In the genomic region with DNA sequence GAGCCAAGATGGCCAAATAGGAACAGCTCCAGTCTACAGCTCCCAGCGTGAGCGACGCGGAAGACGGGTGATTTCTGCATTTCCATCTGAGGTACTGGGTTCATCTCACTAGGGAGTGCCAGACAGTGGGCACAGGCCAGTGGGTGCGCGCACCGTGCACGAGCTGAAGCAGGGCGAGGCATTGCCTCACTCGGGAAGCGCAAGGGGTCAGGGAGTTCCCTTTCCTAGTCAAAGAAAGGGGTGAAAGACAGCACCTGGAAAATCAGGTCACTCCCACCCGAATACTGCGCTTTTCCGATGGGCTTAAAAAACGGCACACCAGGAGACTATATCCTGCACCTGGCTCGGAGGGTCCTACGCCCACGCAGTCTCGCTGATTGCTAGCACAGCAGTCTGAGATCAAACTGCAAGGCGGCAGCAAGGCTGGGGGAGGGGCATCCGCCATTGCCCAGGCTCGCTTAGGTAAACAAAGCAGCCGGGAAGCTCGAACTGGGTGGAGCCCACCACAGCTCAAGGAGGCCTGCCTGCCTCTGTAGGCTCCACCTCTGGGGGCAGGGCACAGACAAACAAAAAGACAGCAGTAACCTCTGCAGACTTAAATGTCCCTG, we compare ENCODE assay signal across 2 cellular contexts.
TF ChIP-seq lines count a peak whose summit lies in the region.

No MANE protein-coding gene starts in this region.

TF ChIP-seq in HEK293, 187 proteins besides CTCF, POLR2A, EP300 and RAD21:
- TF ChIP-seq YY1 (tag by site-specific recombination; IDR thresholded peaks at IDR 0.05) (0 out of 2 replicates have a peak, but pooled peaks have one; percentile 20), ZNF561 (tag by site-specific recombination; IDR thresholded peaks at IDR 0.05; ENCODE audit: borderline replicate concordance) (0 out of 2 replicates have a peak, but pooled peaks have one; percentile 18), ZNF341 (tag by site-specific recombination; IDR thresholded peaks at IDR 0.05; ENCODE audit: low read depth) (peak; percentile 41; the same call in 1 of the 2 replicates), ZBTB17 (tag by site-specific recombination; IDR thresholded peaks at IDR 0.05) (peak; percentile 58), IKZF3 (tag by site-specific recombination; IDR thresholded peaks at IDR 0.05) (0 out of 2 replicates have a peak, but pooled peaks have one; percentile 44), ZNF335 (tag by site-specific recombination; conservative IDR thresholded peaks at IDR 0.05) (peak; percentile 60; the same call in 1 of the 2 replicates), ZBTB48 (tag by site-specific recombination; IDR thresholded peaks at IDR 0.05) (peak; percentile 85)
- TF ChIP-seq, protein P1, sequence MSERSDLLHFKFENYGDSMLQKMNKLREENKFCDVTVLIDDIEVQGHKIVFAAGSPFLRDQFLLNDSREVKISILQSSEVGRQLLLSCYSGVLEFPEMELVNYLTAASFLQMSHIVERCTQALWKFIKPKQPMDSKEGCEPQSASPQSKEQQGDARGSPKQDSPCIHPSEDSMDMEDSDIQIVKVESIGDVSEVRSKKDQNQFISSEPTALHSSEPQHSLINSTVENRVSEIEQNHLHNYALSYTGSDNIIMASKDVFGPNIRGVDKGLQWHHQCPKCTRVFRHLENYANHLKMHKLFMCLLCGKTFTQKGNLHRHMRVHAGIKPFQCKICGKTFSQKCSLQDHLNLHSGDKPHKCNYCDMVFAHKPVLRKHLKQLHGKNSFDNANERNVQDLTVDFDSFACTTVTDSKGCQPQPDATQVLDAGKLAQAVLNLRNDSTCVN (tag by site-specific recombination; optimal IDR thresholded peaks at IDR 0.05): peak; percentile 76
- TF ChIP-seq, protein P2, sequence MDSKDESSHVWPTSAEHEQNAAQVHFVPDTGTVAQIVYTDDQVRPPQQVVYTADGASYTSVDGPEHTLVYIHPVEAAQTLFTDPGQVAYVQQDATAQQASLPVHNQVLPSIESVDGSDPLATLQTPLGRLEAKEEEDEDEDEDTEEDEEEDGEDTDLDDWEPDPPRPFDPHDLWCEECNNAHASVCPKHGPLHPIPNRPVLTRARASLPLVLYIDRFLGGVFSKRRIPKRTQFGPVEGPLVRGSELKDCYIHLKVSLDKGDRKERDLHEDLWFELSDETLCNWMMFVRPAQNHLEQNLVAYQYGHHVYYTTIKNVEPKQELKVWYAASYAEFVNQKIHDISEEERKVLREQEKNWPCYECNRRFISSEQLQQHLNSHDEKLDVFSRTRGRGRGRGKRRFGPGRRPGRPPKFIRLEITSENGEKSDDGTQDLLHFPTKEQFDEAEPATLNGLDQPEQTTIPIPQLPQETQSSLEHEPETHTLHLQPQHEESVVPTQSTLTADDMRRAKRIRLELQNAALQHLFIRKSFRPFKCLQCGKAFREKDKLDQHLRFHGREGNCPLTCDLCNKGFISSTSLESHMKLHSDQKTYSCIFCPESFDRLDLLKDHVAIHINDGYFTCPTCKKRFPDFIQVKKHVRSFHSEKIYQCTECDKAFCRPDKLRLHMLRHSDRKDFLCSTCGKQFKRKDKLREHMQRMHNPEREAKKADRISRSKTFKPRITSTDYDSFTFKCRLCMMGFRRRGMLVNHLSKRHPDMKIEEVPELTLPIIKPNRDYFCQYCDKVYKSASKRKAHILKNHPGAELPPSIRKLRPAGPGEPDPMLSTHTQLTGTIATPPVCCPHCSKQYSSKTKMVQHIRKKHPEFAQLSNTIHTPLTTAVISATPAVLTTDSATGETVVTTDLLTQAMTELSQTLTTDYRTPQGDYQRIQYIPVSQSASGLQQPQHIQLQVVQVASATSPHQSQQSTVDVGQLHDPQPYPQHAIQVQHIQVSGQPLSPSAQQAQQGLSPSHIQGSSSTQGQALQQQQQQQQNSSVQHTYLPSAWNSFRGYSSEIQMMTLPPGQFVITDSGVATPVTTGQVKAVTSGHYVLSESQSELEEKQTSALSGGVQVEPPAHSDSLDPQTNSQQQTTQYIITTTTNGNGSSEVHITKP (tag by site-specific recombination; IDR thresholded peaks at IDR 0.05): 0 out of 2 replicates have a peak, but pooled peaks have one; percentile 25

TF ChIP-seq in H1, 55 proteins besides CTCF, POLR2A, EP300 and RAD21:
- 0 out of 2 replicates have a peak, but pooled peaks have one; percentile 25 for TF ChIP-seq TAF1 (IDR thresholded peaks at IDR 0.05; ENCODE audit: low read depth, low read length)
- peak; percentile 34; the same call in 1 of the 2 replicates for TF ChIP-seq YY1 (IDR thresholded peaks at IDR 0.05; ENCODE audit: low read depth, low read length)
- TF ChIP-seq KDM4A (IDR thresholded peaks at IDR 0.05; ENCODE audit: low read depth, low read length, severe bottlenecking): peak; percentile 25
